8 cellular contexts compared by ENCODE assay signal in genomic region chrX:31036895-31037294, GRCh38. TPM values are rescaled to one million over a fixed set of nuclear protein-coding genes. Genes with fewer than 3 reads are reported as not detected.
DNase-seq lines count a peak whose midpoint lies in the region; ATAC-seq and TF ChIP-seq lines count a peak whose summit lies in the region.

No MANE protein-coding gene starts in this region.

- H3K36me3 Mint-ChIP-seq in naive thymus-derived CD4-positive, alpha-beta T cell, result no peaks in the 10 kb centered on the region

- TF ChIP-seq CTCF in AG10803 (conservative IDR thresholded peaks at IDR 0.05; ENCODE audit: low read length) (peak; percentile 75), GM12872 (IDR thresholded peaks at IDR 0.05; ENCODE audit: insufficient read depth, low read depth, low read length) (peak; percentile 75), astrocyte of the cerebellum (IDR thresholded peaks at IDR 0.05; ENCODE audit: low read depth, low read length, missing control alignments) (peak; percentile 74), tibial artery (IDR thresholded peaks at IDR 0.05) (peak; percentile 48)

- peaks cover 0 to 5% (median 4%) of the 10 kb centered on the region in 7 donors for H3K4me1 Mint-ChIP-seq in naive thymus-derived CD4-positive, alpha-beta T cell

- H3K9me3 Mint-ChIP-seq in naive thymus-derived CD4-positive, alpha-beta T cell, result peaks cover 0 to 2% (median 0%) of the 10 kb centered on the region in 11 donors

- no peak overlapping the region for H3K4me3 Mint-ChIP-seq in naive thymus-derived CD4-positive, alpha-beta T cell

- H3K27me3 Mint-ChIP-seq in naive thymus-derived CD4-positive, alpha-beta T cell, result peaks cover 0 to 14% (median 0%) of the 10 kb centered on the region in 5 donors

- H3K4me1 ChIP-seq in tibial artery, result no peaks in the 10 kb centered on the region
- no peaks in the 10 kb centered on the region for H3K4me1 ChIP-seq in naive thymus-derived CD4-positive, alpha-beta T cell (ENCODE audit: control insufficient read depth in 2 of 2, insufficient read depth in 2 of 2, low read length in 2 of 2)

- CTCF ChIA-PET in naive thymus-derived CD4-positive, alpha-beta T cell (lab: Charles Lee), result no interaction called here

- in situ Hi-C loops in astrocyte of the cerebellum (cut with HindIII; ENCODE audit: low sequenced_read_pairs), result no loop called here

- H3K9me3 ChIP-seq in tibial artery, result no peaks in the 10 kb centered on the region
- H3K9me3 ChIP-seq in naive thymus-derived CD4-positive, alpha-beta T cell (ENCODE audit: control insufficient read depth in 2 of 3, low read length in 3 of 3), result no peaks in the 10 kb centered on the region

- intact Hi-C loops in tibial artery (cut with DNase I; ENCODE audit: low total_unique reads), result no loop called here
- intact Hi-C loops in naive thymus-derived CD4-positive, alpha-beta T cell (cut with micrococcal nuclease), result no loop called here

- ATAC-seq in HG02571 (IDR thresholded peaks at IDR 0.05; ENCODE audit: unreplicated experiment), result peak; percentile 68
- no peak for ATAC-seq in naive thymus-derived CD4-positive, alpha-beta T cell

- no peaks in the 10 kb centered on the region for H3K36me3 ChIP-seq in tibial artery
- no peaks in the 10 kb centered on the region for H3K36me3 ChIP-seq in naive thymus-derived CD4-positive, alpha-beta T cell (ENCODE audit: control insufficient read depth in 2 of 3, insufficient read depth in 3 of 3, low read length in 3 of 3)

- POLR2A ChIA-PET in naive thymus-derived CD4-positive, alpha-beta T cell (lab: Charles Lee), result no interaction called here

- no peaks in the 10 kb centered on the region for H3K27me3 ChIP-seq in tibial artery
- no peaks in the 10 kb centered on the region for H3K27me3 ChIP-seq in naive thymus-derived CD4-positive, alpha-beta T cell (ENCODE audit: control insufficient read depth in 2 of 2, insufficient read depth in 2 of 2, low read length in 2 of 2)

- DNase-seq in AG10803 (ENCODE audit: low read depth), result peak; percentile 40
- DNase-seq in NAMALWA (ENCODE audit: low spot score), result peak; percentile 42
- DNase-seq in astrocyte of the cerebellum (ENCODE audit: low read depth), result peak; percentile 23
- DNase-seq in islet precursor cell, result peak; percentile 71
- DNase-seq in tibial artery, result peak; percentile 23 to 64
- DNase-seq in naive thymus-derived CD4-positive, alpha-beta T cell, result no peak

- no peak overlapping the region for H3K27ac Mint-ChIP-seq in naive thymus-derived CD4-positive, alpha-beta T cell

- no peak overlapping the region for H3K27ac ChIP-seq in tibial artery
- no peak overlapping the region for H3K27ac ChIP-seq in naive thymus-derived CD4-positive, alpha-beta T cell (ENCODE audit: low read depth, low read length)

- H3K4me3 ChIP-seq in AG10803 (ENCODE audit: low read length) (no peak overlapping the region), astrocyte of the cerebellum (ENCODE audit: low read depth, low read length) (no peak overlapping the region), tibial artery (no peak overlapping the region)
- no peak overlapping the region for H3K4me3 ChIP-seq in naive thymus-derived CD4-positive, alpha-beta T cell (ENCODE audit: low read length)

RNA-seq across cellular contexts. Expression of gene FTHL17, which starts 34.9 kb away (rescaled TPM):
- total RNA-seq in naive thymus-derived CD4-positive, alpha-beta T cell, result not detected
- polyA plus RNA-seq in naive thymus-derived CD4-positive, alpha-beta T cell, result not detected

Comparison
In these comparisons a context has a peak if more than half of its experiments do, and no peak if none do; other contexts are left out.
1. DNase-seq: peak in AG10803 (single experiment), NAMALWA (single experiment), astrocyte of the cerebellum (single experiment), islet precursor cell (single experiment) and tibial artery (2 of 2); none in naive thymus-derived CD4-positive, alpha-beta T cell (0 of 9).
2. Peak in every context shown above with its lines, with median percentiles within 50 percentile points of each other: CTCF ChIP-seq.